8 cellular contexts compared by ENCODE assay signal in the genomic region with DNA sequence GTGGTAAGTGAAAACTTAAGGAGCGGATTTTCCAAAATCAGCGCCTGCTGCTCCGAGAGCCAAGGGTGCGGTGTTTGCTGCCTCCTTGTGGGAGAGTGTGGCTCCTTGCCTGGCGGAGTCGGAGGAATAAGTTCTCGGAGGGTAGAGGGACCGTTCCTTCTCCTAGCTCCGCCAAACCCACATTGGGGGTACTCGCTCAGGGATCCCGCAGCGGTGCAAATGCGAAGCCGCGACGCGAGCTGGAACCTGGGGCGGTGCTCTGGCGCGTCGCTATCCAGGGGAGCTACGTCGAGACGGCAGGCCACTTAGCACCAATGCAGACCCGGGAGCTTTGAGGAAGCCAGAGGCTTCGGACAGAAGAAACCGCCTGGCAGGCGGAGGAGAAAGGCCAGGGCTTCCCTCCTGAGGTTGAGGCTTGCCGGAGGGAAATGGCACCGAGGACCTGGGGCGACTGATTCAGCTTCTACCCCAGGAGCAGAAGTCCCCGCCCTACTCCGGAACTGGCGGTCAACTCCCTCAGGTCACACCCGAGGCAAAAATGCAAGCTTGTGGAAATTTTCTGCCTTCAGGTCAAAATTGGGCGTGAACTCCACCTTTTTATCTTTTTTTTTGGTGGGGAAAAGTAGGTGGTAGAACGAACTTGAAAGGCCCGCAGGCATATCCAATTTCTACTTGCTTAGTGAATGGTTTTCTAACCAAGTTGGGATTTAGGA. TPM values are rescaled to one million over a fixed set of nuclear protein-coding genes. Genes with fewer than 3 reads are reported as not detected.
DNase-seq lines count a peak whose midpoint lies in the region; ATAC-seq, FAIRE-seq and TF ChIP-seq lines count a peak whose summit lies in the region.

No MANE protein-coding gene starts in this region.

- H2BK5ac ChIP-seq in IMR-90 (ENCODE audit: low read depth, low read length, poor library complexity, severe bottlenecking) = no peak overlapping the region

- H3K4me1 ChIP-seq in IMR-90 (ENCODE audit: control insufficient read depth, insufficient read depth, low read length) = no peaks in the 10 kb centered on the region
- no peaks in the 10 kb centered on the region for H3K4me1 ChIP-seq in GM12878 (ENCODE audit: control insufficient read depth, insufficient read depth, low read length)
- peaks cover 9% of the 10 kb centered on the region for H3K4me1 ChIP-seq in iPS-15b (ENCODE audit: control insufficient read depth, insufficient read depth, low read length)
- H3K4me1 ChIP-seq in skeletal muscle satellite cell (ENCODE audit: control insufficient read depth, insufficient read depth, low read length) = peaks cover 3% of the 10 kb centered on the region

- intact Hi-C loops in IMR-90 (cut with micrococcal nuclease) (loop anchor here (1.0 to 5.0 kb wide), 3 partner anchors 21 to 104 kb away; a partner anchor contains a TSS), GM12878 (cut with micrococcal nuclease; ENCODE audit: unreplicated experiment) (loop anchor here (1.0 to 5.0 kb wide), 2 partner anchors 60 to 263 kb away; a partner anchor contains a TSS)

- TF ChIP-seq RAD21 in IMR-90 (IDR thresholded peaks at IDR 0.05; ENCODE audit: low read length) (peak; percentile 67), GM12878 (IDR thresholded peaks at IDR 0.05; ENCODE audit: insufficient read depth, low read depth, low read length) (peak; percentile 65)

- H3K27ac ChIP-seq in IMR-90 (ENCODE audit: insufficient read depth, low read length) (peak overlapping the region; percentile 30; the same call in 1 of the 2 replicates), GM12878 (ENCODE audit: control insufficient read depth, insufficient read depth) (no peak overlapping the region)

- H3K27me3 ChIP-seq in IMR-90 (ENCODE audit: control insufficient read depth, insufficient read depth, low read length) (no peaks in the 10 kb centered on the region), GM12878 (replicated peaks in 1 of 2; ENCODE audit: control insufficient read depth in 2 of 2, insufficient read depth in 2 of 2, low read length in 1 of 2) (no peaks in the 10 kb centered on the region), iPS-15b (ENCODE audit: control insufficient read depth, insufficient read depth, low read length) (no peaks in the 10 kb centered on the region), skeletal muscle satellite cell (ENCODE audit: control insufficient read depth, insufficient read depth, low read length) (no peaks in the 10 kb centered on the region)

- FAIRE-seq in G401.6 (lab: Jason Lieb, UNC) (peak; percentile 79), GM12878 (lab: Jason Lieb, UNC) (peak; percentile 84)

- H3K56ac ChIP-seq in IMR-90 (ENCODE audit: extremely low read depth, insufficient read depth, low read length) = no peak overlapping the region; the same call in 1 of the 2 replicates

- peak overlapping the region; percentile 18; the same call in 1 of the 2 replicates for H3K23ac ChIP-seq in IMR-90 (ENCODE audit: low read depth, low read length)

- H2AFZ ChIP-seq in IMR-90 (replicated peaks; ENCODE audit: low read length, poor library complexity) = peak overlapping the region; percentile 91
- H2AFZ ChIP-seq in GM12878 (ENCODE audit: control insufficient read depth, low read depth, low read length) = peak overlapping the region; percentile 93

- H2AK5ac ChIP-seq in IMR-90 (ENCODE audit: low read depth, low read length) = no peak overlapping the region

- DNase-seq in IMR-90 (peak; percentile 51), T-helper 2 cell (peak in 4 of 5 experiments; percentile 18 to 80 (median 40)), GM12878 (ENCODE audit: low read depth, low spot score) (no peak), NCI-H446 treated with DMSO at 0.1 percent for 48 hours (lab: John Stamatoyannopoulos, UW) (no peak)

- SMC1A ChIA-PET in GM12878 (lab: Charles Lee; ENCODE audit: uncharacterized antibody, unreplicated experiment) = interaction anchor here (0.7 to 1.7 kb wide), 11 partner anchors 8 to 977 kb away, joined by 3 to 10 read pairs (median 4); a partner anchor contains a TSS

- dilution Hi-C loops in IMR-90 (cut with HindIII; ENCODE audit: low sequenced_read_pairs, unreplicated experiment) = no loop called here

- CTCF ChIA-PET in IMR-90 (lab: Yijun Ruan, JAX) (interaction anchor here (0.7 to 1.6 kb wide), 7 partner anchors 11 to 773 kb away, joined by 3 to 5 read pairs (median 4); no protein-coding TSS in a partner anchor), GM12878 (lab: Yijun Ruan, JAX) (interaction anchor here (0.6 to 2.3 kb wide), 26 partner anchors 9 to 977 kb away, joined by 3 to 22 read pairs (median 3); no protein-coding TSS in a partner anchor)

- H2BK15ac ChIP-seq in IMR-90 (ENCODE audit: low read depth, low read length) = peak overlapping the region; percentile 35; the same call in 1 of the 3 replicates

- peak overlapping the region; percentile 54; the same call in 1 of the 2 replicates for H3K4ac ChIP-seq in IMR-90 (ENCODE audit: low read depth, low read length)

- no peaks in the 10 kb centered on the region for H3K9me3 ChIP-seq in IMR-90 (ENCODE audit: control insufficient read depth, insufficient read depth, low read length)
- H3K9me3 ChIP-seq in GM12878 (replicated peaks; ENCODE audit: control insufficient read depth, insufficient read depth, low read length) = no peaks in the 10 kb centered on the region
- no peaks in the 10 kb centered on the region for H3K9me3 ChIP-seq in iPS-15b (ENCODE audit: control insufficient read depth, insufficient read depth, low read length)
- no peaks in the 10 kb centered on the region for H3K9me3 ChIP-seq in skeletal muscle satellite cell (replicated peaks; ENCODE audit: low read length)

- in situ Hi-C loops in IMR-90 (cut with MboI; ENCODE audit: low sequenced_read_pairs) (no loop called here), GM12878 (cut with MboI) (no loop called here)

- WGBS in IMR-90 (ENCODE audit: extremely low coverage in 2 of 2, insufficient read length in 1 of 2), 2 experiments = 3% methylated on average over 21 of the region's 38 CpGs; no CpG with 5 or more reads in 1 of the 2 experiments
- WGBS in GM12878 (ENCODE audit: insufficient coverage, insufficient replicate concordance, low lambda C conversion rate, missing lambda C conversion rate) = 2% methylated on average over 37 of the region's 38 CpGs

- H3K4me2 ChIP-seq in IMR-90 (ENCODE audit: low read depth, low read length) (peak overlapping the region; percentile 83), GM12878 (ENCODE audit: control insufficient read depth, insufficient read depth) (peak overlapping the region; percentile 90), skeletal muscle satellite cell (ENCODE audit: low read length) (peak overlapping the region; percentile 97)

- peak; percentile 69 for TF ChIP-seq CTCF in IMR-90 (conservative IDR thresholded peaks at IDR 0.05; ENCODE audit: low read depth, low read length)
- peak; percentile 60 to 80 (median 65) for TF ChIP-seq CTCF in GM12878 (IDR thresholded peaks at IDR 0.05 in 2 of 3, conservative IDR thresholded peaks at IDR 0.05 in 1 of 3; ENCODE audit: control insufficient read depth in 2 of 3, extremely low read depth in 1 of 3, insufficient read depth in 1 of 3, low read depth in 3 of 3, low read length in 3 of 3)

- peak; percentile 83 for ATAC-seq in GM21619 (IDR thresholded peaks at IDR 0.05; ENCODE audit: unreplicated experiment)
- peak; percentile 92 for ATAC-seq in IMR-90 (ENCODE audit: low read depth)
- ATAC-seq in GM12878 = peak; percentile 92

- H3K79me1 ChIP-seq in IMR-90 (ENCODE audit: low read depth in 1 of 2, low read length in 2 of 2) = no peaks in the 10 kb centered on the region

- no peak overlapping the region; the same call in 1 of the 2 replicates for H3K18ac ChIP-seq in IMR-90 (ENCODE audit: low read depth, low read length)

- H4K5ac ChIP-seq in IMR-90 (ENCODE audit: low read depth, low read length) = peak overlapping the region; percentile 56; the same call in 1 of the 2 replicates

- H4K91ac ChIP-seq in IMR-90 (ENCODE audit: insufficient read depth, low read depth, low read length) = peak overlapping the region; percentile 19

- no peak overlapping the region for H2AK9ac ChIP-seq in IMR-90 (replicated peaks; ENCODE audit: low read depth, low read length, poor library complexity)

- H4K8ac ChIP-seq in IMR-90 (ENCODE audit: low read depth in 2 of 2, low read length in 2 of 2) = peak overlapping the region; percentile 47 to 78; a peak in 3 of 4 replicates

- peak overlapping the region; percentile 52 for H2BK120ac ChIP-seq in IMR-90 (ENCODE audit: low read depth, low read length)

- H4K20me1 ChIP-seq in IMR-90 (ENCODE audit: insufficient read depth, low read length) = no peaks in the 10 kb centered on the region
- no peaks in the 10 kb centered on the region for H4K20me1 ChIP-seq in GM12878 (ENCODE audit: control insufficient read depth, insufficient read depth)

- POLR2A ChIA-PET in IMR-90 (lab: Charles Lee; ENCODE audit: unreplicated experiment) (no interaction called here), GM12878 (lab: Charles Lee) (interaction anchor here (0.7 kb wide), 1 partner anchor 72 kb away, joined by 3 read pairs; a partner anchor contains a TSS)

- peak overlapping the region; percentile 84 for H3K14ac ChIP-seq in IMR-90 (replicated peaks; ENCODE audit: low read depth, low read length)

- H3K4me3 ChIP-seq in IMR-90 (ENCODE audit: insufficient read depth, low read depth, low read length) = peak overlapping the region; percentile 45
- H3K4me3 ChIP-seq in GM12878 = peak overlapping the region; percentile 51
- H3K4me3 ChIP-seq in iPS-15b (ENCODE audit: low read depth, low read length) = peak overlapping the region; percentile 61
- peak overlapping the region; percentile 80 for H3K4me3 ChIP-seq in skeletal muscle satellite cell (ENCODE audit: low read length)

- H3K79me2 ChIP-seq in GM12878 (ENCODE audit: control insufficient read depth, insufficient read depth, low read length) = no peaks in the 10 kb centered on the region

- H2BK20ac ChIP-seq in IMR-90 (ENCODE audit: low read depth, low read length) = peak overlapping the region; percentile 42; the same call in 1 of the 2 replicates

- no peak for TF ChIP-seq EP300 in GM12878 (IDR thresholded peaks at IDR 0.05; ENCODE audit: borderline replicate concordance in 1 of 2, control insufficient read depth in 1 of 2, low read depth in 2 of 2, low read length in 2 of 2)

- TF ChIP-seq POLR2A in IMR-90 (IDR thresholded peaks at IDR 0.05; ENCODE audit: low read depth, low read length) (no peak), GM12878 (IDR thresholded peaks at IDR 0.05; ENCODE audit: low read depth, low read length) (peak; percentile 33; the same call in 1 of the 2 replicates)

- peak overlapping the region; percentile 10 for H3K9ac ChIP-seq in IMR-90 (ENCODE audit: low read depth, low read length)
- peak overlapping the region; percentile 60 for H3K9ac ChIP-seq in GM12878 (ENCODE audit: control insufficient read depth, insufficient read depth, low read length)
- peak overlapping the region; percentile 67 for H3K9ac ChIP-seq in iPS-15b (ENCODE audit: low read depth, low read length)
- peak overlapping the region; percentile 64 for H3K9ac ChIP-seq in skeletal muscle satellite cell (ENCODE audit: low read depth, low read length)

- no TSS peak for BruUV-seq in IMR-90 (replicated peaks; lab: Mats Ljungman, UMichigan)
- no TSS peak for BruUV-seq in GM12878 (replicated peaks; lab: Mats Ljungman, UMichigan)

- no peaks in the 10 kb centered on the region for H3K9me1 ChIP-seq in IMR-90 (ENCODE audit: insufficient read depth, low read length)

- RAD21 ChIA-PET in GM12878 (lab: Charles Lee; ENCODE audit: unreplicated experiment) = interaction anchor here (0.7 to 3.0 kb wide), 12 partner anchors 13 to 773 kb away, joined by 3 to 22 read pairs (median 4); no protein-coding TSS in a partner anchor

- H3K36me3 ChIP-seq in IMR-90 (ENCODE audit: control insufficient read depth, insufficient read depth, low read length) (no peaks in the 10 kb centered on the region), GM12878 (ENCODE audit: control insufficient read depth in 2 of 2, insufficient read depth in 2 of 2, low read length in 1 of 2) (no peaks in the 10 kb centered on the region), iPS-15b (ENCODE audit: control insufficient read depth, insufficient read depth, low read length) (no peaks in the 10 kb centered on the region), skeletal muscle satellite cell (ENCODE audit: insufficient read depth, low read length) (no peaks in the 10 kb centered on the region)

RNA-seq across cellular contexts. Expression of a gene that starts 5.7 kb away (rescaled TPM):
- total RNA-seq in IMR-90 (2012; rRNA removed) (under 0.01 TPM in 1 of 2 replicates, not detected in the other), GM12878 (2014; rRNA removed) (not detected in 2 replicates), GM12878 (2014; rRNA removed; fragmentation: Illumina TruSeq; extraction: Trizol) (not detected in 2 replicates), GM12878 (2021) (0.08 TPM in 1 of 2 replicates, not detected in the other)
- polyA plus RNA-seq in IMR-90 (2012; rRNA removed) (0.07 TPM in 1 of 2 replicates, not detected in the other), GM12878 (2011; rRNA removed) (not detected in 2 replicates), GM12878 (2014; fragmentation: Illumina TruSeq; extraction: Trizol) (not detected in 2 replicates), GM12878 (2014; fragmentation: Nextera tagmentation; extraction: Ambion mirVana) (not detected), GM12878 (2014; rRNA removed) (not detected in 2 replicates), GM12878 (2016; fragmentation: Nextera tagmentation; extraction: Ambion mirVana) (under 1 TPM in 1 of 2 experiments, not detected in 1; 0.12 TPM)
- 0.01 TPM in 1 of 2 replicates, not detected in the other for polyA plus RNA-seq in IMR-90 (2012; cell fraction: cytosol; rRNA removed)
- 0.02 and 0.03 TPM in 2 replicates for polyA plus RNA-seq in IMR-90 (2012; cell fraction: nucleus; rRNA removed; ENCODE audit: low replicate concordance)
- not detected in 2 replicates for total RNA-seq in GM12878 (2013; cell fraction: nucleolus; rRNA removed)
- not detected for polyA plus RNA-seq in GM12878 (2011; ENCODE audit: low read depth)
- polyA plus RNA-seq in GM12878 (2011; cell fraction: cytosol; rRNA removed) = not detected in 2 replicates
- polyA plus RNA-seq in GM12878 (2011; cell fraction: nucleus; rRNA removed) = not detected in 2 replicates
- polyA plus RNA-seq in GM12878 (2012) = 0.06 and 0.24 TPM in 2 replicates
- polyA minus RNA-seq in GM12878 (2011; rRNA and poly(A)+ RNA removed) = not detected in 2 replicates
- not detected in 2 replicates for polyA minus RNA-seq in GM12878 (2011; cell fraction: cytosol; rRNA and poly(A)+ RNA removed)
- polyA minus RNA-seq in GM12878 (2011; cell fraction: nucleus; rRNA and poly(A)+ RNA removed) = not detected in 2 replicates
- not detected in 2 replicates for total RNA-seq in skeletal muscle satellite cell (2012; rRNA removed)

RNA-seq across cellular contexts. Expression of a gene that starts 19.3 kb away (rescaled TPM):
- total RNA-seq in IMR-90 (2012; rRNA removed) (not detected in 2 replicates), GM12878 (2014; rRNA removed) (not detected in 2 replicates), GM12878 (2014; rRNA removed; fragmentation: Illumina TruSeq; extraction: Trizol) (not detected in 2 replicates), GM12878 (2021) (not detected in 2 replicates)
- polyA plus RNA-seq in IMR-90 (2012; rRNA removed) (not detected in 2 replicates), GM12878 (2011; rRNA removed) (0.08 TPM in 1 of 2 replicates, not detected in the other), GM12878 (2014; fragmentation: Illumina TruSeq; extraction: Trizol) (not detected in 2 replicates), GM12878 (2014; fragmentation: Nextera tagmentation; extraction: Ambion mirVana) (not detected), GM12878 (2014; rRNA removed) (not detected in 2 replicates), GM12878 (2016; fragmentation: Nextera tagmentation; extraction: Ambion mirVana) (not detected)
- polyA plus RNA-seq in IMR-90 (2012; cell fraction: cytosol; rRNA removed) = 0.12 TPM in 1 of 2 replicates, not detected in the other
- 0.08 TPM in 1 of 2 replicates, not detected in the other for polyA plus RNA-seq in IMR-90 (2012; cell fraction: nucleus; rRNA removed; ENCODE audit: low replicate concordance)
- total RNA-seq in GM12878 (2013; cell fraction: nucleolus; rRNA removed) = 0.98 and 1.2 TPM in 2 replicates
- not detected for polyA plus RNA-seq in GM12878 (2011; ENCODE audit: low read depth)
- not detected in 2 replicates for polyA plus RNA-seq in GM12878 (2011; cell fraction: cytosol; rRNA removed)
- polyA plus RNA-seq in GM12878 (2011; cell fraction: nucleus; rRNA removed) = 0.15 and 0.37 TPM in 2 replicates
- polyA plus RNA-seq in GM12878 (2012) = not detected in 2 replicates
- not detected in 2 replicates for polyA minus RNA-seq in GM12878 (2011; rRNA and poly(A)+ RNA removed)
- not detected in 2 replicates for polyA minus RNA-seq in GM12878 (2011; cell fraction: cytosol; rRNA and poly(A)+ RNA removed)
- 0.24 and 1.3 TPM in 2 replicates for polyA minus RNA-seq in GM12878 (2011; cell fraction: nucleus; rRNA and poly(A)+ RNA removed)
- 0.22 TPM in 1 of 2 replicates, not detected in the other for total RNA-seq in skeletal muscle satellite cell (2012; rRNA removed)

RNA-seq across cellular contexts. Expression of a gene that starts 26.5 kb away (rescaled TPM):
- not detected in 2 replicates for total RNA-seq in IMR-90 (2012; rRNA removed)
- not detected in 2 replicates for polyA plus RNA-seq in IMR-90 (2012; rRNA removed)
- polyA plus RNA-seq in IMR-90 (2012; cell fraction: cytosol; rRNA removed) = not detected in 2 replicates
- 0.10 TPM in 1 of 2 replicates, not detected in the other for polyA plus RNA-seq in IMR-90 (2012; cell fraction: nucleus; rRNA removed; ENCODE audit: low replicate concordance)
- not detected in 2 replicates for total RNA-seq in GM12878 (2013; cell fraction: nucleolus; rRNA removed)
- not detected in 2 replicates for total RNA-seq in GM12878 (2014; rRNA removed)
- not detected in 2 replicates for total RNA-seq in GM12878 (2014; rRNA removed; fragmentation: Illumina TruSeq; extraction: Trizol)
- total RNA-seq in GM12878 (2021) = not detected in 2 replicates
- polyA plus RNA-seq in GM12878 (2011; ENCODE audit: low read depth) = not detected
- not detected in 2 replicates for polyA plus RNA-seq in GM12878 (2011; rRNA removed)
- not detected in 2 replicates for polyA plus RNA-seq in GM12878 (2011; cell fraction: cytosol; rRNA removed)
- not detected in 2 replicates for polyA plus RNA-seq in GM12878 (2011; cell fraction: nucleus; rRNA removed)
- not detected in 2 replicates for polyA plus RNA-seq in GM12878 (2012)
- polyA plus RNA-seq in GM12878 (2014; fragmentation: Illumina TruSeq; extraction: Trizol) = not detected in 2 replicates
- not detected for polyA plus RNA-seq in GM12878 (2014; fragmentation: Nextera tagmentation; extraction: Ambion mirVana)
- not detected in 2 replicates for polyA plus RNA-seq in GM12878 (2014; rRNA removed)
- polyA plus RNA-seq in GM12878 (2016; fragmentation: Nextera tagmentation; extraction: Ambion mirVana) = not detected
- polyA minus RNA-seq in GM12878 (2011; rRNA and poly(A)+ RNA removed) = not detected in 2 replicates
- not detected in 2 replicates for polyA minus RNA-seq in GM12878 (2011; cell fraction: cytosol; rRNA and poly(A)+ RNA removed)
- polyA minus RNA-seq in GM12878 (2011; cell fraction: nucleus; rRNA and poly(A)+ RNA removed) = not detected in 2 replicates
- total RNA-seq in skeletal muscle satellite cell (2012; rRNA removed) = not detected in 2 replicates

RNA-seq across cellular contexts. Expression of a gene that starts 34.9 kb away (rescaled TPM):
- total RNA-seq in IMR-90 (2012; rRNA removed) (not detected in 2 replicates), GM12878 (2014; rRNA removed) (not detected in 2 replicates), GM12878 (2014; rRNA removed; fragmentation: Illumina TruSeq; extraction: Trizol) (not detected in 2 replicates), GM12878 (2021) (not detected in 2 replicates)
- polyA plus RNA-seq in IMR-90 (2012; rRNA removed) (not detected in 2 replicates), GM12878 (2011; rRNA removed) (not detected in 2 replicates), GM12878 (2014; fragmentation: Illumina TruSeq; extraction: Trizol) (not detected in 2 replicates), GM12878 (2014; fragmentation: Nextera tagmentation; extraction: Ambion mirVana) (not detected), GM12878 (2014; rRNA removed) (not detected in 2 replicates), GM12878 (2016; fragmentation: Nextera tagmentation; extraction: Ambion mirVana) (not detected)
- not detected in 2 replicates for polyA plus RNA-seq in IMR-90 (2012; cell fraction: cytosol; rRNA removed)
- polyA plus RNA-seq in IMR-90 (2012; cell fraction: nucleus; rRNA removed; ENCODE audit: low replicate concordance) = not detected in 2 replicates
- total RNA-seq in GM12878 (2013; cell fraction: nucleolus; rRNA removed) = not detected in 2 replicates
- not detected for polyA plus RNA-seq in GM12878 (2011; ENCODE audit: low read depth)
- polyA plus RNA-seq in GM12878 (2011; cell fraction: cytosol; rRNA removed) = not detected in 2 replicates
- polyA plus RNA-seq in GM12878 (2011; cell fraction: nucleus; rRNA removed) = not detected in 2 replicates
- polyA plus RNA-seq in GM12878 (2012) = not detected in 2 replicates
- not detected in 2 replicates for polyA minus RNA-seq in GM12878 (2011; rRNA and poly(A)+ RNA removed)
- polyA minus RNA-seq in GM12878 (2011; cell fraction: cytosol; rRNA and poly(A)+ RNA removed) = not detected in 2 replicates
- polyA minus RNA-seq in GM12878 (2011; cell fraction: nucleus; rRNA and poly(A)+ RNA removed) = not detected in 2 replicates
- not detected in 2 replicates for total RNA-seq in skeletal muscle satellite cell (2012; rRNA removed)

Comparison
In these comparisons a context has a peak if more than half of its experiments do, and no peak if none do; other contexts are left out.
1. DNase-seq: peak in IMR-90 (single experiment) and T-helper 2 cell (4 of 5); none in GM12878 (single experiment) and NCI-H446 treated with DMSO at 0.1 percent for 48 hours (single experiment).
2. H3K9ac ChIP-seq: peak in every context shown above with its lines; median percentile 67 in iPS-15b; 64 in skeletal muscle satellite cell; 60 in GM12878; 10 in IMR-90.
3. Peak in every context shown above with its lines, with median percentiles within 50 percentile points of each other: ATAC-seq, H3K4me2 ChIP-seq and H3K4me3 ChIP-seq.